Comparison of ENCODE assay signal across 9 cellular contexts in genomic region chr1:8873001-8873400, GRCh38. TPM values are rescaled to one million over a fixed set of nuclear protein-coding genes. Genes with fewer than 3 reads are reported as not detected.
DNase-seq lines count a peak whose midpoint lies in the region; ATAC-seq, FAIRE-seq and TF ChIP-seq lines count a peak whose summit lies in the region.
"Had no signal": no experiment of that assay in that cellular context is flagged by ENCODE, and none has a peak within 500 bp of the region (broad histone marks: within the 10 kb centered on the region; RNA-seq: fewer than 3 reads in every experiment).

No MANE protein-coding gene starts in this region.

- POLR2A ChIA-PET in CD8-positive, alpha-beta memory T cell (lab: Charles Lee): no interaction called here

- 92 to 98% methylated on average over 5 of the region's 5 CpGs for WGBS in endodermal cell (ENCODE audit: insufficient coverage in 1 of 2, insufficient read length in 1 of 2), 2 experiments
- WGBS in neuronal stem cell (ENCODE audit: extremely low coverage in 2 of 2, insufficient read length in 2 of 2, insufficient replicate concordance in 1 of 2), 2 donors: no CpG with 5 or more reads among the region's 5 CpGs

- H2BK12ac ChIP-seq in neuronal stem cell (ENCODE audit: low read length): no peak overlapping the region

- no peak overlapping the region for H2BK120ac ChIP-seq in neuronal stem cell (ENCODE audit: low read depth, low read length)

- FAIRE-seq in D721Med (lab: Jason Lieb, UNC): no peak

- H3K79me1 ChIP-seq in neuronal stem cell (ENCODE audit: low read depth, low read length): peaks cover 15% of the 10 kb centered on the region

- H3K27me3 ChIP-seq in CD8-positive, alpha-beta memory T cell (ENCODE audit: insufficient read depth, low read length, poor library complexity, severe bottlenecking): no peaks in the 10 kb centered on the region
- H3K27me3 ChIP-seq in Peyer's patch (no peaks in the 10 kb centered on the region), endodermal cell (ENCODE audit: control insufficient read depth, insufficient read depth, low read length, poor library complexity, severe bottlenecking) (no peaks in the 10 kb centered on the region), osteoblast (ENCODE audit: insufficient read depth, low read length) (no peaks in the 10 kb centered on the region), neuronal stem cell (ENCODE audit: control insufficient read depth in 3 of 3, insufficient read depth in 3 of 3, low read depth in 1 of 3, low read length in 3 of 3) (no peaks in the 10 kb centered on the region)

- no peak overlapping the region for H3K4ac ChIP-seq in neuronal stem cell (ENCODE audit: low read length)

- H3K4me2 ChIP-seq in osteoblast (ENCODE audit: insufficient read depth, low read length): peak overlapping the region; percentile 25
- no peak overlapping the region for H3K4me2 ChIP-seq in neuronal stem cell (ENCODE audit: insufficient read depth, low read length, poor library complexity, severe bottlenecking)

- no peaks in the 10 kb centered on the region for H3K9me3 ChIP-seq in CD8-positive, alpha-beta memory T cell (ENCODE audit: low read length)
- H3K9me3 ChIP-seq in Peyer's patch (no peaks in the 10 kb centered on the region), endodermal cell (ENCODE audit: control insufficient read depth, low read length) (no peaks in the 10 kb centered on the region), osteoblast (ENCODE audit: low read depth, low read length) (no peaks in the 10 kb centered on the region), neuronal stem cell (replicated peaks in 1 of 2; ENCODE audit: control insufficient read depth in 2 of 2, insufficient read depth in 1 of 2, low read depth in 1 of 2, low read length in 2 of 2) (no peaks in the 10 kb centered on the region)

- CTCF ChIA-PET in CD8-positive, alpha-beta memory T cell (lab: Charles Lee): interaction anchor here (0.8 to 2.5 kb wide), 4 partner anchors 10 to 24 kb away, joined by 3 to 17 read pairs (median 5); no protein-coding TSS in a partner anchor

- peaks cover 82% of the 10 kb centered on the region for H3K79me2 ChIP-seq in osteoblast (ENCODE audit: insufficient read depth, low read length)

- H3K9ac ChIP-seq in endodermal cell (ENCODE audit: extremely low read depth, low read length, poor library complexity, severe bottlenecking): peak overlapping the region; percentile 42
- H3K9ac ChIP-seq in neuronal stem cell (ENCODE audit: low read depth, low read length, poor library complexity): no peak overlapping the region

- no peaks in the 10 kb centered on the region for H3K27me3 Mint-ChIP-seq in CD8-positive, alpha-beta memory T cell
- H3K27me3 Mint-ChIP-seq in endodermal cell (ENCODE audit: insufficient read depth): no peaks in the 10 kb centered on the region

- no peak overlapping the region for H2AFZ ChIP-seq in osteoblast (ENCODE audit: low read length)
- no peak overlapping the region for H2AFZ ChIP-seq in neuronal stem cell (ENCODE audit: low read length)

- no peak overlapping the region for H2BK15ac ChIP-seq in neuronal stem cell (ENCODE audit: low read length)

- no peak for TF ChIP-seq POLR2A in Peyer's patch (IDR thresholded peaks at IDR 0.05)

- peaks cover 85% of the 10 kb centered on the region for H4K20me1 ChIP-seq in osteoblast (ENCODE audit: insufficient read depth, low read length)

- H3K4me3 Mint-ChIP-seq in CD8-positive, alpha-beta memory T cell: peak overlapping the region in 5 of 7 donors; percentile 26 to 66 (median 50)
- H3K4me3 Mint-ChIP-seq in endodermal cell: peak overlapping the region; percentile 37

- no peak overlapping the region for H3K4me3 ChIP-seq in CD8-positive, alpha-beta memory T cell (ENCODE audit: low read length)
- H3K4me3 ChIP-seq in Peyer's patch (no peak overlapping the region), endodermal cell (ENCODE audit: low read length) (peak overlapping the region; percentile 95), osteoblast (ENCODE audit: insufficient read depth, low read length) (no peak overlapping the region), neuronal stem cell (ENCODE audit: low read length in 2 of 2) (no peak overlapping the region)

- H3K14ac ChIP-seq in neuronal stem cell (ENCODE audit: low read length): no peak overlapping the region

- H2AK5ac ChIP-seq in neuronal stem cell (ENCODE audit: low read depth, low read length): no peak overlapping the region

- H4K91ac ChIP-seq in neuronal stem cell (ENCODE audit: low read depth, low read length, poor library complexity): no peak overlapping the region

- DNase-seq in CD8-positive, alpha-beta memory T cell: no peak
- DNase-seq in Peyer's patch (no peak), endodermal cell (peak; percentile 44), osteoblast (ENCODE audit: insufficient read length, low spot score, missing footprints) (no peak), neuronal stem cell (ENCODE audit: low spot score) (no peak), D721Med (ENCODE audit: insufficient read length, low spot score) (no peak)
- DNase-seq: Karpas-422 had no signal

- no peak overlapping the region for H2BK5ac ChIP-seq in neuronal stem cell (ENCODE audit: low read length)

- peaks cover 4 to 85% (median 21%) of the 10 kb centered on the region in 3 donors for H3K36me3 Mint-ChIP-seq in CD8-positive, alpha-beta memory T cell
- H3K36me3 Mint-ChIP-seq in endodermal cell (ENCODE audit: low read depth): peaks cover 89% of the 10 kb centered on the region

- peak overlapping the region; percentile 89 for H3K27ac ChIP-seq in CD8-positive, alpha-beta memory T cell (ENCODE audit: low read depth, low read length)
- peak overlapping the region; percentile 17 to 74 (median 46) for H3K27ac ChIP-seq in Peyer's patch
- H3K27ac ChIP-seq in endodermal cell (ENCODE audit: low read depth, low read length): no peak overlapping the region
- peak overlapping the region; percentile 62 for H3K27ac ChIP-seq in osteoblast (ENCODE audit: low read depth, low read length)
- no peak overlapping the region for H3K27ac ChIP-seq in neuronal stem cell (replicated peaks; ENCODE audit: low read length)

- no peak for ATAC-seq in HG03196 (IDR thresholded peaks at IDR 0.05; ENCODE audit: unreplicated experiment)
- no peak for ATAC-seq in HG03571 (IDR thresholded peaks at IDR 0.05; ENCODE audit: unreplicated experiment)

- no peak overlapping the region for H3K23ac ChIP-seq in neuronal stem cell (ENCODE audit: low read depth, low read length, poor library complexity)

- no peak overlapping the region for H4K8ac ChIP-seq in neuronal stem cell (ENCODE audit: low read depth, low read length)

- peaks cover 0 to 2% (median 0%) of the 10 kb centered on the region in 5 donors for H3K9me3 Mint-ChIP-seq in CD8-positive, alpha-beta memory T cell
- H3K9me3 Mint-ChIP-seq in endodermal cell: no peaks in the 10 kb centered on the region

- peaks cover 62% of the 10 kb centered on the region for H3K4me1 ChIP-seq in CD8-positive, alpha-beta memory T cell (ENCODE audit: insufficient read depth, low read length)
- H3K4me1 ChIP-seq in Peyer's patch (peaks cover 9 to 71% (median 19%) of the 10 kb centered on the region in 4 donors), endodermal cell (ENCODE audit: control insufficient read depth, insufficient read depth, low read length) (peaks cover 34% of the 10 kb centered on the region), osteoblast (ENCODE audit: insufficient read depth, low read length) (peaks cover 77% of the 10 kb centered on the region), neuronal stem cell (ENCODE audit: control insufficient read depth in 2 of 2, insufficient read depth in 1 of 2, low read depth in 1 of 2, low read length in 2 of 2) (peaks cover 8 to 15% of the 10 kb centered on the region in 2 donors)

- H3K36me3 ChIP-seq in CD8-positive, alpha-beta memory T cell (ENCODE audit: insufficient read depth, low read length): peaks cover 70% of the 10 kb centered on the region
- peaks cover 0 to 73% (median 0%) of the 10 kb centered on the region in 3 donors for H3K36me3 ChIP-seq in Peyer's patch
- peaks cover 92% of the 10 kb centered on the region for H3K36me3 ChIP-seq in endodermal cell (ENCODE audit: control insufficient read depth, insufficient read depth, low read length)
- H3K36me3 ChIP-seq in osteoblast (ENCODE audit: insufficient read depth, low read length): peaks cover 87% of the 10 kb centered on the region
- peaks cover 51 to 94% of the 10 kb centered on the region in 2 donors for H3K36me3 ChIP-seq in neuronal stem cell (replicated peaks in 1 of 2; ENCODE audit: control insufficient read depth in 2 of 2, insufficient read depth in 2 of 2, low read length in 2 of 2)

- no peak overlapping the region for H3K18ac ChIP-seq in neuronal stem cell (ENCODE audit: low read length)

- peaks cover 52 to 83% (median 65%) of the 10 kb centered on the region in 3 donors for H3K4me1 Mint-ChIP-seq in CD8-positive, alpha-beta memory T cell
- peaks cover 58% of the 10 kb centered on the region for H3K4me1 Mint-ChIP-seq in endodermal cell

- no peak for TF ChIP-seq CTCF in Peyer's patch (IDR thresholded peaks at IDR 0.05)
- TF ChIP-seq CTCF in endodermal cell (conservative IDR thresholded peaks at IDR 0.05): no peak
- TF ChIP-seq CTCF in osteoblast (IDR thresholded peaks at IDR 0.05; ENCODE audit: extremely low read depth, low read depth, low read length): no peak
- no peak for TF ChIP-seq CTCF in D721Med (IDR thresholded peaks at IDR 0.05; ENCODE audit: insufficient read depth, missing control alignments)

- peak overlapping the region; percentile 32 to 96 (median 81) for H3K27ac Mint-ChIP-seq in CD8-positive, alpha-beta memory T cell
- peak overlapping the region; percentile 84 for H3K27ac Mint-ChIP-seq in endodermal cell

RNA-seq across cellular contexts. Expression of gene ENO1, which starts 5.5 kb away (rescaled TPM):
- total RNA-seq in CD8-positive, alpha-beta memory T cell: 1,000 to 10,000 TPM; 3,105 to 3,136 TPM
- polyA plus RNA-seq in CD8-positive, alpha-beta memory T cell: 1,061 TPM
- 100 to 1,000 TPM; 355 to 547 (median 484) TPM for total RNA-seq in Peyer's patch
- total RNA-seq in endodermal cell: 1,000 to 10,000 TPM; 1,263 to 1,351 TPM
- polyA plus RNA-seq in endodermal cell (2013, experiment 1 of 2): 1,848 TPM
- 1,827 TPM for polyA plus RNA-seq in endodermal cell (2013, experiment 2 of 2)
- total RNA-seq in osteoblast: 1,079 and 1,591 TPM in 2 replicates
- polyA plus RNA-seq in neuronal stem cell (2013, experiment 1 of 2): 492 TPM
- polyA plus RNA-seq in neuronal stem cell (2013, experiment 2 of 2): 487 TPM

RNA-seq across cellular contexts. Expression of gene RERE, which starts 55.6 kb away (rescaled TPM):
- 10 to 100 TPM; 37.9 to 39.2 TPM for total RNA-seq in CD8-positive, alpha-beta memory T cell
- polyA plus RNA-seq in CD8-positive, alpha-beta memory T cell: 10.9 TPM
- total RNA-seq in Peyer's patch (100 to 1,000 TPM in 3 of 4 donors, 10 to 100 TPM in 1; 98.5 to 528 (median 110) TPM), endodermal cell (100 to 1,000 TPM; 159 to 179 TPM), osteoblast (53.0 and 55.0 TPM in 2 replicates)
- polyA plus RNA-seq in endodermal cell (2013, experiment 1 of 2): 120 TPM
- 97.7 TPM for polyA plus RNA-seq in endodermal cell (2013, experiment 2 of 2)
- polyA plus RNA-seq in neuronal stem cell (2013, experiment 1 of 2): 36.6 TPM
- 38.4 TPM for polyA plus RNA-seq in neuronal stem cell (2013, experiment 2 of 2)

Comparison
In these comparisons a context has a peak if more than half of its experiments do, and no peak if none do; other contexts are left out.
1. H3K27ac ChIP-seq: peak in CD8-positive, alpha-beta memory T cell (single experiment), Peyer's patch (4 of 4) and osteoblast (single experiment); none in endodermal cell (single experiment) and neuronal stem cell (single experiment).